10 cellular contexts compared by ENCODE assay signal in genomic region chr16:69937465-69937951, GRCh38. TPM values are rescaled to one million over a fixed set of nuclear protein-coding genes. Genes with fewer than 3 reads are reported as not detected.
DNase-seq lines count a peak whose midpoint lies in the region; ATAC-seq and TF ChIP-seq lines count a peak whose summit lies in the region.
"Had no signal": no experiment of that assay in that cellular context is flagged by ENCODE, and none has a peak within 500 bp of the region (broad histone marks: within the 10 kb centered on the region; RNA-seq: fewer than 3 reads in every experiment).

No MANE protein-coding gene starts in this region.

- H3K9me3 ChIP-seq in endodermal cell (ENCODE audit: control insufficient read depth, low read length): no peaks in the 10 kb centered on the region

- H3K27me3 ChIP-seq in endodermal cell (ENCODE audit: control insufficient read depth, insufficient read depth, low read length, poor library complexity, severe bottlenecking): no peaks in the 10 kb centered on the region

- peaks cover 30% of the 10 kb centered on the region for H3K36me3 ChIP-seq in endodermal cell (ENCODE audit: control insufficient read depth, insufficient read depth, low read length)

- no peaks in the 10 kb centered on the region for H3K4me1 Mint-ChIP-seq in endodermal cell
- H3K4me1 Mint-ChIP-seq in nephron progenitor cell: peaks cover 19% of the 10 kb centered on the region

- H3K9me3 Mint-ChIP-seq in endodermal cell: no peaks in the 10 kb centered on the region
- no peaks in the 10 kb centered on the region for H3K9me3 Mint-ChIP-seq in nephron progenitor cell

- H3K27me3 Mint-ChIP-seq in endodermal cell (ENCODE audit: insufficient read depth) (no peaks in the 10 kb centered on the region), nephron progenitor cell (ENCODE audit: low read depth, poor library complexity) (peaks cover 6% of the 10 kb centered on the region)

- no peak overlapping the region for H3K27ac ChIP-seq in endodermal cell (ENCODE audit: low read depth, low read length)
- peak overlapping the region in 1 of 2 donors; percentile 79 for H3K27ac ChIP-seq in coronary artery

- H3K36me3 Mint-ChIP-seq in endodermal cell (ENCODE audit: low read depth) (peaks cover 47% of the 10 kb centered on the region), nephron progenitor cell (ENCODE audit: low read depth) (peaks cover 44% of the 10 kb centered on the region)

- no peak overlapping the region for H3K4me3 ChIP-seq in endodermal cell (ENCODE audit: low read length)
- H3K4me3 ChIP-seq in coronary artery: no peak overlapping the region

- H3K27ac Mint-ChIP-seq in endodermal cell: no peak overlapping the region
- peak overlapping the region; percentile 77 for H3K27ac Mint-ChIP-seq in nephron progenitor cell

- H3K4me1 ChIP-seq in endodermal cell (ENCODE audit: control insufficient read depth, insufficient read depth, low read length): no peaks in the 10 kb centered on the region

- TF ChIP-seq CTCF in endodermal cell (conservative IDR thresholded peaks at IDR 0.05): peak; percentile 58
- TF ChIP-seq CTCF in nephron progenitor cell (IDR thresholded peaks at IDR 0.05): peak; percentile 9
- no peak for TF ChIP-seq CTCF in coronary artery (IDR thresholded peaks at IDR 0.05)

- WGBS in endodermal cell (ENCODE audit: insufficient coverage in 1 of 2, insufficient read length in 1 of 2), 2 experiments: 91 to 95% methylated on average over 15 to 16 of the region's 16 CpGs

- ATAC-seq in HG02642 (IDR thresholded peaks at IDR 0.05; ENCODE audit: poor library complexity, unreplicated experiment): no peak

- DNase-seq in D341Med (ENCODE audit: low spot score) (peak; percentile 47), NCI-H2227 treated with DMSO at 0.1 percent for 48 hours (lab: John Stamatoyannopoulos, UW) (peak; percentile 42), endodermal cell (no peak), nephron progenitor cell (no peak), coronary artery (ENCODE audit: low spot score) (no peak), NCI-H2196 treated with DMSO at 0.1 percent for 48 hours (lab: John Stamatoyannopoulos, UW; ENCODE audit: unreplicated experiment) (no peak)
- no peak for DNase-seq in effector CD8-positive, alpha-beta T cell (lab: John Stamatoyannopoulos, UW)
- DNase-seq: activated T-cell treated with anti-CD3 and anti-CD28 coated beads, Interleukin-2, amount 50 U/mL, for 1 hour; DMS79 treated with DMSO at 0.1 percent for 48 hours had no signal

- no peak overlapping the region for H3K9ac ChIP-seq in endodermal cell (ENCODE audit: extremely low read depth, low read length, poor library complexity, severe bottlenecking)

- no peak overlapping the region for H3K4me3 Mint-ChIP-seq in endodermal cell
- no peak overlapping the region for H3K4me3 Mint-ChIP-seq in nephron progenitor cell

RNA-seq across cellular contexts. Expression of gene CLEC18A, which starts 13.6 kb away (rescaled TPM):
- 1 to 10 TPM; 2.0 to 2.2 TPM for total RNA-seq in endodermal cell
- polyA plus RNA-seq in endodermal cell (2013, experiment 1 of 2): 10.1 TPM
- polyA plus RNA-seq in endodermal cell (2013, experiment 2 of 2): 14.7 TPM

Comparison
In these comparisons a context has a peak if more than half of its experiments do, and no peak if none do; other contexts are left out.
1. DNase-seq: peak in D341Med (single experiment) and NCI-H2227 treated with DMSO at 0.1 percent for 48 hours (single experiment); none in endodermal cell (single experiment), nephron progenitor cell (single experiment), coronary artery (single experiment), NCI-H2196 treated with DMSO at 0.1 percent for 48 hours (single experiment) and effector CD8-positive, alpha-beta T cell (single experiment).